Comparison of ENCODE assay signal across 18 cellular contexts in genomic region chrX:150697641-150698040, GRCh38. TPM values are rescaled to one million over a fixed set of nuclear protein-coding genes. Genes with fewer than 3 reads are reported as not detected.
DNase-seq lines count a peak whose midpoint lies in the region; ATAC-seq and TF ChIP-seq lines count a peak whose summit lies in the region.
"Had no signal": no experiment of that assay in that cellular context is flagged by ENCODE, and none has a peak within 500 bp of the region (broad histone marks: within the 10 kb centered on the region; RNA-seq: fewer than 3 reads in every experiment).

No MANE protein-coding gene starts in this region.

- H3K4me1 ChIP-seq in CD4-positive, CD25-positive, alpha-beta regulatory T cell (ENCODE audit: control insufficient read depth, insufficient read depth, low read length, poor library complexity, severe bottlenecking): peaks cover 42% of the 10 kb centered on the region
- peaks cover 35% of the 10 kb centered on the region for H3K4me1 ChIP-seq in CD8-positive, alpha-beta memory T cell (ENCODE audit: insufficient read depth, low read length)

- peaks cover 18 to 65% (median 42%) of the 10 kb centered on the region in 4 donors for H3K4me1 Mint-ChIP-seq in CD4-positive, CD25-positive, alpha-beta regulatory T cell
- peaks cover 36 to 71% (median 43%) of the 10 kb centered on the region in 3 donors for H3K4me1 Mint-ChIP-seq in CD8-positive, alpha-beta memory T cell
- peaks cover 50% of the 10 kb centered on the region for H3K4me1 Mint-ChIP-seq in activated CD4-positive, alpha-beta memory T cell treated with anti-CD3 and anti-CD28 coated beads for 36 hours (ENCODE audit: low read depth)
- H3K4me1 Mint-ChIP-seq in mesothelial cell of epicardium: peaks cover 26% of the 10 kb centered on the region

- H3K36me3 ChIP-seq in CD4-positive, CD25-positive, alpha-beta regulatory T cell (ENCODE audit: control insufficient read depth, insufficient read depth, low read length): peaks cover 17% of the 10 kb centered on the region
- H3K36me3 ChIP-seq in CD8-positive, alpha-beta memory T cell (ENCODE audit: insufficient read depth, low read length): no peaks in the 10 kb centered on the region
- H3K36me3 ChIP-seq: transverse colon had no signal

- no peaks in the 10 kb centered on the region for H3K27me3 Mint-ChIP-seq in CD4-positive, CD25-positive, alpha-beta regulatory T cell
- peaks cover 0 to 4% of the 10 kb centered on the region in 2 donors for H3K27me3 Mint-ChIP-seq in CD8-positive, alpha-beta memory T cell
- H3K27me3 Mint-ChIP-seq in activated CD4-positive, alpha-beta memory T cell treated with anti-CD3 and anti-CD28 coated beads for 36 hours: no peaks in the 10 kb centered on the region
- no peaks in the 10 kb centered on the region for H3K27me3 Mint-ChIP-seq in mesothelial cell of epicardium (ENCODE audit: low read depth)

- H3K9me3 ChIP-seq in CD4-positive, CD25-positive, alpha-beta regulatory T cell (ENCODE audit: control insufficient read depth in 2 of 2, low read length in 2 of 2): no peaks in the 10 kb centered on the region
- no peaks in the 10 kb centered on the region for H3K9me3 ChIP-seq in CD8-positive, alpha-beta memory T cell (ENCODE audit: low read length)
- H3K9me3 ChIP-seq: transverse colon had no signal

- peak in 1 of 3 donors; percentile 29 for DNase-seq in CD4-positive, CD25-positive, alpha-beta regulatory T cell
- DNase-seq in CD8-positive, alpha-beta memory T cell: no peak
- peak; percentile 61 for DNase-seq in activated CD4-positive, alpha-beta memory T cell treated with anti-CD3 and anti-CD28 coated beads for 36 hours
- DNase-seq in mesothelial cell of epicardium (ENCODE audit: low spot score in 2 of 2, unreplicated experiment in 2 of 2): no peak
- DNase-seq in omental fat pad (ENCODE audit: low spot score): no peak
- DNase-seq in NCI-H146 treated with DMSO at 0.1 percent for 48 hours (lab: John Stamatoyannopoulos, UW; ENCODE audit: unreplicated experiment): no peak
- DNase-seq: dorsolateral prefrontal cortex; NCI-H2029; NCI-H510A treated with DMSO at 0.1 percent for 48 hours; nephron progenitor cell; SIG-M5; stimulated activated CD8-positive, alpha-beta memory T cell treated with anti-CD3 and anti-CD28 coated beads, Interleukin-4, amount 100 ng/mL, for 48 hours; T1000; transverse colon had no signal

- H3K36me3 Mint-ChIP-seq in CD4-positive, CD25-positive, alpha-beta regulatory T cell: peaks cover 9% of the 10 kb centered on the region
- H3K36me3 Mint-ChIP-seq in CD8-positive, alpha-beta memory T cell: peaks cover 0 to 32% (median 0%) of the 10 kb centered on the region in 3 donors
- H3K36me3 Mint-ChIP-seq in activated CD4-positive, alpha-beta memory T cell treated with anti-CD3 and anti-CD28 coated beads for 36 hours: peaks cover 12% of the 10 kb centered on the region
- peaks cover 4% of the 10 kb centered on the region for H3K36me3 Mint-ChIP-seq in mesothelial cell of epicardium

- TF ChIP-seq CTCF in mesothelial cell of epicardium (IDR thresholded peaks at IDR 0.05; ENCODE audit: unreplicated experiment) (no peak), omental fat pad (IDR thresholded peaks at IDR 0.05) (no peak)

- CTCF ChIA-PET in CD8-positive, alpha-beta memory T cell (lab: Charles Lee): interaction anchor here (2.0 kb wide), 1 partner anchor 14 kb away, joined by 9 read pairs; no protein-coding TSS in a partner anchor
- CTCF ChIA-PET in activated CD4-positive, alpha-beta memory T cell treated with anti-CD3 and anti-CD28 coated beads for 36 hours (lab: Charles Lee): interaction anchor here (0.7 to 2.1 kb wide), 2 partner anchors 17 to 120 kb away, joined by 3 to 6 read pairs; no protein-coding TSS in a partner anchor

- peak overlapping the region; percentile 55 for H3K27ac ChIP-seq in CD4-positive, CD25-positive, alpha-beta regulatory T cell (ENCODE audit: insufficient read depth, low read length, poor library complexity, severe bottlenecking)
- H3K27ac ChIP-seq in CD8-positive, alpha-beta memory T cell (ENCODE audit: low read depth, low read length): no peak overlapping the region
- H3K27ac ChIP-seq: dorsolateral prefrontal cortex, transverse colon had no signal

- intact Hi-C loops in activated CD4-positive, alpha-beta memory T cell treated with anti-CD3 and anti-CD28 coated beads for 36 hours (cut with micrococcal nuclease): loop anchor here (2.0 to 10.0 kb wide), 3 partner anchors 33 to 763 kb away; partner anchors contain the start of gene EOLA2

- ATAC-seq in CD4-positive, CD25-positive, alpha-beta regulatory T cell (ENCODE audit: low read depth in 2 of 2): no peak
- ATAC-seq in omental fat pad (ENCODE audit: low FRiP score) (no peak), HG02642 (IDR thresholded peaks at IDR 0.05; ENCODE audit: poor library complexity, unreplicated experiment) (no peak), HG02588 (IDR thresholded peaks at IDR 0.05; ENCODE audit: unreplicated experiment) (no peak)
- ATAC-seq: esophagus mucosa had no signal

- H3K4me3 ChIP-seq in CD4-positive, CD25-positive, alpha-beta regulatory T cell (ENCODE audit: low read depth, low read length): peak overlapping the region; percentile 73
- H3K4me3 ChIP-seq in CD8-positive, alpha-beta memory T cell (ENCODE audit: low read length): no peak overlapping the region
- H3K4me3 ChIP-seq: dorsolateral prefrontal cortex, lung, transverse colon had no signal

- H3K27me3 ChIP-seq in CD4-positive, CD25-positive, alpha-beta regulatory T cell (ENCODE audit: control insufficient read depth, insufficient read depth, low read length): no peaks in the 10 kb centered on the region
- H3K27me3 ChIP-seq in CD8-positive, alpha-beta memory T cell (ENCODE audit: insufficient read depth, low read length, poor library complexity, severe bottlenecking): no peaks in the 10 kb centered on the region
- H3K27me3 ChIP-seq: transverse colon had no signal

- POLR2A ChIA-PET in CD8-positive, alpha-beta memory T cell (lab: Charles Lee): no interaction called here
- POLR2A ChIA-PET in activated CD4-positive, alpha-beta memory T cell treated with anti-CD3 and anti-CD28 coated beads for 36 hours (lab: Charles Lee): no interaction called here

- H3K27ac Mint-ChIP-seq in CD4-positive, CD25-positive, alpha-beta regulatory T cell: peak overlapping the region; percentile 78 to 89 (median 83)
- peak overlapping the region; percentile 39 to 100 (median 85) for H3K27ac Mint-ChIP-seq in CD8-positive, alpha-beta memory T cell
- H3K27ac Mint-ChIP-seq in activated CD4-positive, alpha-beta memory T cell treated with anti-CD3 and anti-CD28 coated beads for 36 hours: peak overlapping the region; percentile 98
- peak overlapping the region; percentile 64 for H3K27ac Mint-ChIP-seq in mesothelial cell of epicardium
- H3K27ac Mint-ChIP-seq: nephron progenitor cell had no signal

- no peaks in the 10 kb centered on the region for H3K9me3 Mint-ChIP-seq in CD4-positive, CD25-positive, alpha-beta regulatory T cell
- H3K9me3 Mint-ChIP-seq in CD8-positive, alpha-beta memory T cell: no peaks in the 10 kb centered on the region
- H3K9me3 Mint-ChIP-seq in activated CD4-positive, alpha-beta memory T cell treated with anti-CD3 and anti-CD28 coated beads for 36 hours: no peaks in the 10 kb centered on the region
- peaks cover 12% of the 10 kb centered on the region for H3K9me3 Mint-ChIP-seq in mesothelial cell of epicardium

- H3K4me3 Mint-ChIP-seq in CD4-positive, CD25-positive, alpha-beta regulatory T cell: peak overlapping the region; percentile 67 to 100 (median 92)
- peak overlapping the region in 6 of 7 donors; percentile 5 to 67 (median 41) for H3K4me3 Mint-ChIP-seq in CD8-positive, alpha-beta memory T cell
- peak overlapping the region; percentile 42 for H3K4me3 Mint-ChIP-seq in activated CD4-positive, alpha-beta memory T cell treated with anti-CD3 and anti-CD28 coated beads for 36 hours
- no peak overlapping the region for H3K4me3 Mint-ChIP-seq in mesothelial cell of epicardium
- H3K4me3 Mint-ChIP-seq: nephron progenitor cell had no signal

RNA-seq across cellular contexts. Expression of gene MTMR1, which starts 4.4 kb away (rescaled TPM):
- 61.1 TPM for total RNA-seq in CD4-positive, CD25-positive, alpha-beta regulatory T cell
- 10 to 100 TPM; 17.9 to 38.5 (median 26.2) TPM for polyA plus RNA-seq in CD4-positive, CD25-positive, alpha-beta regulatory T cell
- 10 to 100 TPM; 38.2 to 39.7 TPM for total RNA-seq in CD8-positive, alpha-beta memory T cell
- 30.9 TPM for polyA plus RNA-seq in CD8-positive, alpha-beta memory T cell
- 10 to 100 TPM; 43.2 to 44.4 TPM for total RNA-seq in activated CD4-positive, alpha-beta memory T cell treated with anti-CD3 and anti-CD28 coated beads for 36 hours
- total RNA-seq in mesothelial cell of epicardium (33.7 to 38.1 TPM (median 34.4 TPM) in 3 replicates), omental fat pad (10 to 100 TPM; 12.3 to 18.1 (median 14.4) TPM)
